Comparison of ENCODE assay signal across 22 cellular contexts in the genomic region with DNA sequence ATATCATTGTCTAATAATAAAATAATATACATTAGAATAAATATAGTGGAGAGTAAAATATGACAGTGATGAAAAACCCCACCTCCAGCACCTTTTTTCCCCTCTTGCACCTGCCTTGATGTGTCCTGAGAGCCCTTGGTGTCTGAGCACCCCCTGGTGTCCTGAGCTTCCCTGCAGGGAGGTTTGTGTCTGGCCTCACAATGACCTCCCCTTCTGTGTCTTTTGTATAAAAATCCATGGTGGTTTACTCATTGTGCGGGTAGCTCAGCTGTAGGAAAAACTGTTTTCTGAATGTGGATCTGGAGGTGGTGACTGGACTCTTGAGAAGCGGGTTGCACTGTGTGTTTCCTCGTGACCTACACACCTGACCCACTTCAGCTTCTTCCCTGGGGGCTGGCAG.
"Had no signal": no experiment of that assay in that cellular context is flagged by ENCODE, and none has a peak within 500 bp of the region (broad histone marks: within the 10 kb centered on the region; RNA-seq: fewer than 3 reads in every experiment).

No MANE protein-coding gene starts in this region.

- H3K4me3 Mint-ChIP-seq: endodermal cell, nephron, type B pancreatic cell had no signal

- H3K27me3 ChIP-seq: hepatocyte, thyroid gland had no signal

- H3K4me1 ChIP-seq: pancreas, suprapubic skin, thyroid gland had no signal

- H3K4me3 ChIP-seq: hepatocyte, lung, pancreas, smooth muscle cell, suprapubic skin, thyroid gland had no signal

- DNase-seq: effector CD4-positive, alpha-beta T cell; endodermal cell; erythroblast; foreskin melanocyte; head of caudate nucleus; left colon; left ventricle myocardium superior; mesenchymal stem cell; midbrain; occipital lobe; pancreas; right cardiac atrium; stimulated activated CD4-positive, alpha-beta T cell treated with anti-CD3 and anti-CD28 coated beads, Interleukin-2, amount 100 ng/mL, for 48 hours; stimulated activated naive CD8-positive, alpha-beta T cell treated with anti-CD3 and anti-CD28 coated beads, Interleukin-15, Interleukin-2, amounts not matched to agents 100 U/mL and 50 U/mL, for 24 hours; thyroid gland had no signal

- ATAC-seq: left colon; left ventricle myocardium superior; pancreas; right cardiac atrium; stimulated activated naive CD8-positive, alpha-beta T cell treated with anti-CD3 and anti-CD28 coated beads, Interleukin-15, Interleukin-2, amounts not matched to agents 100 U/mL and 50 U/mL, for 24 hours had no signal

- H3K36me3 Mint-ChIP-seq: type B pancreatic cell had no signal

- H3K9me3 ChIP-seq: pancreas, suprapubic skin, thyroid gland had no signal

- H3K4me2 ChIP-seq: hepatocyte, smooth muscle cell had no signal

- H3K27me3 Mint-ChIP-seq: progenitor cell of endocrine pancreas, type B pancreatic cell had no signal

- H3K79me2 ChIP-seq: hepatocyte had no signal

- H3K4me1 Mint-ChIP-seq: endodermal cell, nephron had no signal

- H2AFZ ChIP-seq: hepatocyte had no signal

- H3K27ac Mint-ChIP-seq: endodermal cell, nephron, progenitor cell of endocrine pancreas, type B pancreatic cell had no signal

- H3K36me3 ChIP-seq: pancreas, suprapubic skin, thyroid gland had no signal

- H3K27ac ChIP-seq: hepatocyte, pancreas, suprapubic skin, thyroid gland had no signal
